In the genomic region with DNA sequence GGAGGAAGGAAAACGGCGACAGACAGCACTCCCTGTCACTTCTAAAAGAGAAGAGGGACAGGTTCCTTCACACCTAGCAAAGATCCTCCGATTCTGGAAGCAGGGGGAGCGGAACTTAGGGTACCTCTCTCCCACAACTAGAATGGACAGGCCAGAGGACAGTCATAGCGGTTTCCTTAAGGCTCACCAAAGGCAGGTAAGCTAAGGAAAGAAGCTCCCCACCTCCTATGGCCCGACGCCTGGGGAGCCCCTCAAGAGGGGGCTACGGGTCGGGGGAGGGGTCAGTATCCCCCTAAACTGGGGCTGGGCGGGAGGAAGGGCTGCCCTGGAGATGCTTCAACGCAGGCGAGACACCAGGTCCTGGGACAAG, we compare ENCODE assay signal across 1 cellular context.
A peak's percentile ranks its signal among the peaks of the same experiment; 100 is the strongest.
TF ChIP-seq lines count a peak whose summit lies in the region.

No MANE protein-coding gene starts in this region.

TF ChIP-seq in A549, 52 proteins besides CTCF, POLR2A, EP300 and RAD21 (continued from another document):
- no peak for TF ChIP-seq HOXA7 (CRISPR knock-in tag; IDR thresholded peaks at IDR 0.05)
- no peak for TF ChIP-seq JUNB (IDR thresholded peaks at IDR 0.05)
- TF ChIP-seq MAZ (IDR thresholded peaks at IDR 0.05; ENCODE audit: borderline replicate concordance, low read depth, low read length): no peak
- no peak for TF ChIP-seq HDAC2 (IDR thresholded peaks at IDR 0.05)
- peak; percentile 98 for TF ChIP-seq PHF8 (IDR thresholded peaks at IDR 0.05; ENCODE audit: borderline replicate concordance, low read depth)
